12 cellular contexts compared by ENCODE assay signal in the genomic region with DNA sequence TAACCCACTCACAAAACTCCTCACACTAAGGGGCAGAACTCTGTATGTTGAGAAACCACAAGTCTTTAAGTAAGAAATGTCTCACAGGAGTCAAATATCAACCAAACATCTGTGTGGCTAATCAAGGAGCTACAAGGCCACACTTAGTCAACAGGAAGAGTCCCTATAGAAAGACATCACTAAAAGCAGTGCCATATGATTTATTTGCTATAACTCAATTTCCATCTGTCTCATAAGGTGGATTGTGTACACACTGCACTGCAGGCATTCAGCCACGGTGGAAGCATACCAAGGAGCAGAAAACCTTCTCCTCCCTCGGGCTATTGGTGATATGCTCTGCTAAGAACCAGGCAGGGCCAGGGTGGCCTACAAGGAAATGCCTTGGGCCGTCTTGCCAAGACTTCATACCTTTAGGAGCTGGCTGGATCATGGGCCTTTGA.
DNase-seq lines count a peak whose midpoint lies in the region; ATAC-seq and TF ChIP-seq lines count a peak whose summit lies in the region.
"Had no signal": no experiment of that assay in that cellular context is flagged by ENCODE, and none has a peak within 500 bp of the region (broad histone marks: within the 10 kb centered on the region; RNA-seq: fewer than 3 reads in every experiment).

No MANE protein-coding gene starts in this region.

- H3K9me3 ChIP-seq in RWPE2 (ENCODE audit: severe bottlenecking) (no peaks in the 10 kb centered on the region), tibial nerve (no peaks in the 10 kb centered on the region)

- H3K27ac ChIP-seq in RWPE2 (ENCODE audit: poor library complexity, severe bottlenecking), result peak overlapping the region; percentile 49
- no peak overlapping the region for H3K27ac ChIP-seq in tibial nerve

- no peaks in the 10 kb centered on the region for H3K27me3 Mint-ChIP-seq in stimulated activated naive B cell treated with anti-CD40 and anti-IgM and Interleukin-4, amounts not matched to agents 10 μg/mL and 1 μg/mL and 100 μg/mL, for 72 hours

- TF ChIP-seq POLR2A in tibial nerve (IDR thresholded peaks at IDR 0.05), result no peak

- H3K4me1 Mint-ChIP-seq in stimulated activated naive B cell treated with anti-CD40 and anti-IgM and Interleukin-4, amounts not matched to agents 10 μg/mL and 1 μg/mL and 100 μg/mL, for 72 hours, result peaks cover 7 to 13% of the 10 kb centered on the region in 2 donors

- WGBS in tibial nerve, 2 donors, result 71 to 82% methylated on average over 3 of the region's 3 CpGs

- ATAC-seq in GM18909 (IDR thresholded peaks at IDR 0.05; ENCODE audit: poor library complexity, unreplicated experiment), result peak; percentile 75
- peak; percentile 55 for ATAC-seq in HG02885 (IDR thresholded peaks at IDR 0.05; ENCODE audit: poor library complexity, unreplicated experiment)
- ATAC-seq in RWPE2 (ENCODE audit: low read depth), result peak; percentile 83
- ATAC-seq in stimulated activated naive B cell treated with anti-CD40 and anti-IgM and Interleukin-4, amounts not matched to agents 10 μg/mL and 1 μg/mL and 100 μg/mL, for 72 hours (replicated peaks), result peak; percentile 66 to 70
- no peak for ATAC-seq in HG02970 (IDR thresholded peaks at IDR 0.05; ENCODE audit: low FRiP score, unreplicated experiment)
- ATAC-seq: left cardiac atrium had no signal

- no peak for TF ChIP-seq CTCF in RWPE2 (IDR thresholded peaks at IDR 0.05; ENCODE audit: poor library complexity, severe bottlenecking)
- TF ChIP-seq CTCF in tibial nerve (IDR thresholded peaks at IDR 0.05), result no peak

- H3K9me3 Mint-ChIP-seq in stimulated activated naive B cell treated with anti-CD40 and anti-IgM and Interleukin-4, amounts not matched to agents 10 μg/mL and 1 μg/mL and 100 μg/mL, for 72 hours, result peaks cover 12 to 20% of the 10 kb centered on the region in 2 donors

- H3K36me3 ChIP-seq in RWPE2 (ENCODE audit: low read depth), result no peaks in the 10 kb centered on the region
- no peaks in the 10 kb centered on the region for H3K36me3 ChIP-seq in tibial nerve

- H3K36me3 Mint-ChIP-seq in stimulated activated naive B cell treated with anti-CD40 and anti-IgM and Interleukin-4, amounts not matched to agents 10 μg/mL and 1 μg/mL and 100 μg/mL, for 72 hours, result peaks cover 3 to 6% of the 10 kb centered on the region in 2 donors

- no peak overlapping the region for H3K4me3 ChIP-seq in RWPE2 (ENCODE audit: severe bottlenecking)
- H3K4me3 ChIP-seq in tibial nerve, result no peak overlapping the region

- TF ChIP-seq EP300 in tibial nerve (IDR thresholded peaks at IDR 0.05), result no peak

- H3K27me3 ChIP-seq in RWPE2 (ENCODE audit: insufficient read depth, poor library complexity, severe bottlenecking), result no peaks in the 10 kb centered on the region
- no peaks in the 10 kb centered on the region for H3K27me3 ChIP-seq in tibial nerve

- peaks cover 20% of the 10 kb centered on the region for H3K4me1 ChIP-seq in RWPE2 (ENCODE audit: insufficient read depth, poor library complexity, severe bottlenecking)
- H3K4me1 ChIP-seq in tibial nerve, result peaks cover 0 to 46% (median 10%) of the 10 kb centered on the region in 4 donors

- peak overlapping the region; percentile 14 for H3K27ac Mint-ChIP-seq in stimulated activated naive B cell treated with anti-CD40 and anti-IgM and Interleukin-4, amounts not matched to agents 10 μg/mL and 1 μg/mL and 100 μg/mL, for 72 hours

- DNase-seq in RWPE2 (ENCODE audit: low spot score), result no peak
- no peak for DNase-seq in stimulated activated naive B cell treated with anti-CD40 and anti-IgM and Interleukin-4, amounts not matched to agents 10 μg/mL and 1 μg/mL and 100 μg/mL, for 72 hours
- DNase-seq in tibial nerve (ENCODE audit: low spot score in 2 of 2), result no peak
- no peak for DNase-seq in NCI-H2107 treated with DMSO at 0.1 percent for 48 hours (lab: John Stamatoyannopoulos, UW; ENCODE audit: unreplicated experiment)
- DNase-seq: anterior cingulate cortex, erythroblast, GF-D8, H7, left cardiac atrium had no signal

- no peak overlapping the region for H3K4me3 Mint-ChIP-seq in stimulated activated naive B cell treated with anti-CD40 and anti-IgM and Interleukin-4, amounts not matched to agents 10 μg/mL and 1 μg/mL and 100 μg/mL, for 72 hours
